In the genomic region with DNA sequence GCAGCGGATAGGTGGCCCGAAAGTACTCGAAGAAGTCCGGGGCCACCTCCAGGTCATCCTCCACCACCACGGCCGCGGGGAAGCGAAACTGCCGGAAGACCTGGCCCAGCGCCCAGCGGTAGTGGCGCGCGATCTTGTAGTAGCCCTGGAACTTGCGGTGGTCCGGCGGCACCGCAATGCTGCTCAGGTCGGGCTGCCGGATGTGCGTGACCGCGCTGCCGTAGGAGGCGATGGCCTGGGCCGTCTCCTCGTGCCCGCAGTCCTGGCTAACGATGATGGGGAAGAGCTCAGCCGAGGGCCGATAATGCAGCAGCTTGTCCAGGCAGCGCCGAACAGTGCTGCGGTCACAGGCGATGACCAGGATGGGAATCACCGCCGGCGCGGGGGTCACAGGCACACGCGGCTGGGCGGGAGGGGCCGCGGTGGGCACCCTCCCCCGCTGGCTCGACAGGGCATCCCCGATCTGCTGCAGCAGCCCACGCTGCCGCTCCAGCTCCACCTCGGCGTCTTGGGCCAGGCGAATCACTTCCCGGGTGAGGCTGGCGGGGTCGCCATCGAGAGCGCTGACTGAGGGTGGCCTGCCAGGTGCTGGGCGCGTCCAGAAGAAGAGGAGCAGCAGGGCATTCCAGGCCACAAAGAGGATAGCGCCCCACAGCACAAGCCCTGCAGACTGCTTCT, we compare ENCODE assay signal across 20 cellular contexts. TPM values are rescaled to one million over a fixed set of nuclear protein-coding genes. Genes with fewer than 3 reads are reported as not detected.
A peak's percentile ranks its signal among the peaks of the same experiment; 100 is the strongest.
DNase-seq lines count a peak whose midpoint lies in the region; ATAC-seq and TF ChIP-seq lines count a peak whose summit lies in the region.
"Had no signal": no experiment of that assay in that cellular context is flagged by ENCODE, and none has a peak within 500 bp of the region (broad histone marks: within the 10 kb centered on the region; RNA-seq: fewer than 3 reads in every experiment).

No MANE protein-coding gene starts in this region.

- ATAC-seq in natural killer cell (no peak), esophagus mucosa (peak; percentile 1), mucosa of descending colon (peak; percentile 12), upper lobe of right lung (peak; percentile 4), GM18909 (IDR thresholded peaks at IDR 0.05; ENCODE audit: poor library complexity, unreplicated experiment) (no peak)
- ATAC-seq in natural killer cell treated with Interleukin-12 subunit alpha and Interleukin-12 subunit beta and Interleukin-15 and Interleukin-18, amount 100 ng/mL, for 72 hours: no peak

- no peaks in the 10 kb centered on the region for H3K36me3 Mint-ChIP-seq in natural killer cell
- H3K36me3 Mint-ChIP-seq in natural killer cell treated with Interleukin-12 subunit alpha and Interleukin-12 subunit beta and Interleukin-15 and Interleukin-18, amount 100 ng/mL, for 72 hours: peaks cover 5% of the 10 kb centered on the region
- peaks cover 24% of the 10 kb centered on the region for H3K36me3 Mint-ChIP-seq in type B pancreatic cell

- no peak for DNase-seq in natural killer cell
- no peak for DNase-seq in natural killer cell treated with Interleukin-12 subunit alpha and Interleukin-12 subunit beta and Interleukin-15 and Interleukin-18, amount 100 ng/mL, for 72 hours (ENCODE audit: low spot score)
- DNase-seq in mucosa of descending colon: no peak
- peak; percentile 62 for DNase-seq in upper lobe of right lung
- DNase-seq in NCI-H1694 treated with DMSO at 0.1 percent for 48 hours (lab: John Stamatoyannopoulos, UW): no peak
- no peak for DNase-seq in type B pancreatic cell (ENCODE audit: extremely low spot score, unreplicated experiment)
- DNase-seq: COR-L47, NCI-H1048, NCI-H1436 treated with DMSO at 0.1 percent for 48 hours, NCI-H2081, NCI-H2227 treated with DMSO at 0.1 percent for 48 hours, NCI-H526, SJCRH30 had no signal

- TF ChIP-seq CTCF in natural killer cell (IDR thresholded peaks at IDR 0.05) (no peak), mucosa of descending colon (IDR thresholded peaks at IDR 0.05) (no peak), upper lobe of right lung (IDR thresholded peaks at IDR 0.05) (no peak), type B pancreatic cell (conservative IDR thresholded peaks at IDR 0.05) (no peak)

- H3K4me3 ChIP-seq in mucosa of descending colon (no peak overlapping the region), upper lobe of right lung (no peak overlapping the region)
- H3K4me3 ChIP-seq: SJCRH30 had no signal

- H3K9me3 Mint-ChIP-seq in natural killer cell (no peaks in the 10 kb centered on the region), type B pancreatic cell (no peaks in the 10 kb centered on the region)
- no peaks in the 10 kb centered on the region for H3K9me3 Mint-ChIP-seq in natural killer cell treated with Interleukin-12 subunit alpha and Interleukin-12 subunit beta and Interleukin-15 and Interleukin-18, amount 100 ng/mL, for 72 hours

- peaks cover 9% of the 10 kb centered on the region for H3K4me1 ChIP-seq in mucosa of descending colon (ENCODE audit: low read depth)
- peaks cover 40% of the 10 kb centered on the region for H3K4me1 ChIP-seq in upper lobe of right lung

- intact Hi-C loops in natural killer cell (cut with micrococcal nuclease) (no loop called here), mucosa of descending colon (cut with DNase I, micrococcal nuclease) (no loop called here), upper lobe of right lung (cut with DNase I) (loop anchor here (10.0 kb wide), 1 partner anchor 62 kb away; no protein-coding TSS in a partner anchor)

- H3K27me3 Mint-ChIP-seq in natural killer cell (ENCODE audit: low read depth in 2 of 2) (no peaks in the 10 kb centered on the region), type B pancreatic cell (no peaks in the 10 kb centered on the region)
- no peaks in the 10 kb centered on the region for H3K27me3 Mint-ChIP-seq in natural killer cell treated with Interleukin-12 subunit alpha and Interleukin-12 subunit beta and Interleukin-15 and Interleukin-18, amount 100 ng/mL, for 72 hours

- H3K4me1 Mint-ChIP-seq in natural killer cell (peaks cover 50 to 66% of the 10 kb centered on the region in 2 donors), type B pancreatic cell (ENCODE audit: unreplicated experiment) (peaks cover 13% of the 10 kb centered on the region)
- peaks cover 33 to 43% of the 10 kb centered on the region in 2 donors for H3K4me1 Mint-ChIP-seq in natural killer cell treated with Interleukin-12 subunit alpha and Interleukin-12 subunit beta and Interleukin-15 and Interleukin-18, amount 100 ng/mL, for 72 hours (ENCODE audit: low read depth in 2 of 2)

- no peaks in the 10 kb centered on the region for H3K9me3 ChIP-seq in mucosa of descending colon
- H3K9me3 ChIP-seq in upper lobe of right lung: no peaks in the 10 kb centered on the region
- H3K9me3 ChIP-seq: SJCRH30 had no signal

- H3K27me3 ChIP-seq in upper lobe of right lung: no peaks in the 10 kb centered on the region
- H3K27me3 ChIP-seq: SJCRH30 had no signal

- H3K27ac Mint-ChIP-seq in natural killer cell (peak overlapping the region; percentile 67 to 75), type B pancreatic cell (no peak overlapping the region)
- H3K27ac Mint-ChIP-seq in natural killer cell treated with Interleukin-12 subunit alpha and Interleukin-12 subunit beta and Interleukin-15 and Interleukin-18, amount 100 ng/mL, for 72 hours: no peak overlapping the region

- no peak overlapping the region for H3K27ac ChIP-seq in upper lobe of right lung
- H3K27ac ChIP-seq: C4-2B, SJCRH30 had no signal

- no peak overlapping the region for H3K4me3 Mint-ChIP-seq in natural killer cell
- H3K4me3 Mint-ChIP-seq in natural killer cell treated with Interleukin-12 subunit alpha and Interleukin-12 subunit beta and Interleukin-15 and Interleukin-18, amount 100 ng/mL, for 72 hours: no peak overlapping the region
- no peak overlapping the region for H3K4me3 Mint-ChIP-seq in type B pancreatic cell

- no peaks in the 10 kb centered on the region for H3K36me3 ChIP-seq in mucosa of descending colon (ENCODE audit: low read depth)
- H3K36me3 ChIP-seq in upper lobe of right lung: peaks cover 63% of the 10 kb centered on the region

RNA-seq across cellular contexts. Expression of gene MGAT1, which starts 10.2 kb away (rescaled TPM):
- total RNA-seq in natural killer cell: 100 to 1,000 TPM; 105 to 149 (median 130) TPM
- total RNA-seq in natural killer cell treated with Interleukin-12 subunit alpha and Interleukin-12 subunit beta and Interleukin-15 and Interleukin-18, amount 100 ng/mL, for 72 hours: 100 to 1,000 TPM; 141 to 157 TPM
- total RNA-seq in esophagus mucosa: 64.6 TPM
- total RNA-seq in mucosa of descending colon: 100 to 1,000 TPM in 2 of 3 donors, 10 to 100 TPM in 1; 89.8 to 117 (median 104) TPM
- 216 TPM for total RNA-seq in upper lobe of right lung
- total RNA-seq in type B pancreatic cell (ENCODE audit: low replicate concordance): 74.8 and 93.4 TPM in 2 replicates

RNA-seq across cellular contexts. Expression of gene OR2Y1, which starts 52.6 kb away (rescaled TPM):
- not detected for total RNA-seq in natural killer cell
- total RNA-seq in natural killer cell treated with Interleukin-12 subunit alpha and Interleukin-12 subunit beta and Interleukin-15 and Interleukin-18, amount 100 ng/mL, for 72 hours: not detected
- total RNA-seq in esophagus mucosa: not detected
- not detected for total RNA-seq in mucosa of descending colon
- total RNA-seq in upper lobe of right lung: not detected
- total RNA-seq in type B pancreatic cell (ENCODE audit: low replicate concordance): not detected in 2 replicates
- total RNA-seq: Daoy, H4, MCF 10A, RPMI7951, SJCRH30 had no signal

Comparison
In these comparisons a context has a peak if more than half of its experiments do, and no peak if none do; other contexts are left out.
1. H3K27ac Mint-ChIP-seq: peak in natural killer cell (2 of 2); none in natural killer cell treated with Interleukin-12 subunit alpha and Interleukin-12 subunit beta and Interleukin-15 and Interleukin-18, amount 100 ng/mL, for 72 hours (0 of 2) and type B pancreatic cell (single experiment).
2. ATAC-seq: peak in esophagus mucosa (single experiment), mucosa of descending colon (single experiment) and upper lobe of right lung (single experiment); none in natural killer cell (0 of 3), natural killer cell treated with Interleukin-12 subunit alpha and Interleukin-12 subunit beta and Interleukin-15 and Interleukin-18, amount 100 ng/mL, for 72 hours (0 of 2) and GM18909 (single experiment).